Comparison of ENCODE assay signal across 9 cellular contexts in genomic region chr2:96064760-96065159, GRCh38. TPM values are rescaled to one million over a fixed set of nuclear protein-coding genes. Genes with fewer than 3 reads are reported as not detected.
DNase-seq lines count a peak whose midpoint lies in the region; ATAC-seq, FAIRE-seq and TF ChIP-seq lines count a peak whose summit lies in the region.
"Not testable (repeated sequence)": the region's sequence is repeated elsewhere in the genome, so short reads cannot be mapped to it uniquely, and the experiment has no call there.
"Had no signal": no experiment of that assay in that cellular context is flagged by ENCODE, and none has a peak within 500 bp of the region (broad histone marks: within the 10 kb centered on the region; RNA-seq: fewer than 3 reads in every experiment).

No MANE protein-coding gene starts in this region.

- not testable (repeated sequence) for H4K91ac ChIP-seq in H1 (replicated peaks; ENCODE audit: insufficient read length, low read length)

- SMC1A ChIA-PET in GM12878 (lab: Charles Lee; ENCODE audit: uncharacterized antibody, unreplicated experiment): not testable (repeated sequence)

- not testable (repeated sequence) for BruUV-seq in GM12878 (replicated peaks; lab: Mats Ljungman, UMichigan)

- not testable (repeated sequence) for DNase-seq in GM12878 (ENCODE audit: low read depth, low spot score); H1 (ENCODE audit: low read depth in 1 of 2, low spot score in 2 of 2)
- DNase-seq in lung (ENCODE audit: low spot score): peak; percentile 9

- CTCF ChIA-PET in HEK293 (lab: Yijun Ruan, JAX): not testable (repeated sequence)
- CTCF ChIA-PET in GM12878 (lab: Yijun Ruan, JAX): interaction anchor here (1.1 kb wide), 1 partner anchor 51 kb away, joined by 3 read pairs; the partner anchor contains the start of gene ADRA2B
- CTCF ChIA-PET in H1 (lab: Charles Lee; ENCODE audit: partially characterized antibody): interaction anchor here (1.0 to 1.4 kb wide), 4 partner anchors 75 to 1636 kb away, joined by 3 to 6 read pairs (median 4); no protein-coding TSS in a partner anchor

- not testable (repeated sequence) for TF ChIP-seq CTCF in HEK293 (tag by site-specific recombination; IDR thresholded peaks at IDR 0.05); GM12878 (IDR thresholded peaks at IDR 0.05 in 2 of 3, conservative IDR thresholded peaks at IDR 0.05 in 1 of 3; ENCODE audit: control insufficient read depth in 2 of 3, extremely low read depth in 1 of 3, insufficient read depth in 1 of 3, low read depth in 3 of 3, low read length in 3 of 3); H1 (IDR thresholded peaks at IDR 0.05; ENCODE audit: control extremely low read depth in 1 of 3, insufficient read depth in 1 of 3, low read depth in 1 of 3, low read length in 3 of 3); lung (IDR thresholded peaks at IDR 0.05; ENCODE audit: control extremely low read depth, extremely low read depth)

- not testable (repeated sequence) for H2BK20ac ChIP-seq in H1 (ENCODE audit: low read length)

- not testable (repeated sequence) for H2BK15ac ChIP-seq in H1 (ENCODE audit: low read length)

- ATAC-seq in GM12878; lung (ENCODE audit: insufficient read depth, low FRiP score): not testable (repeated sequence)

- H2AFZ ChIP-seq in GM12878 (ENCODE audit: control insufficient read depth, low read depth, low read length); H1 (ENCODE audit: low read length): not testable (repeated sequence)

- not testable (repeated sequence) for H3K14ac ChIP-seq in H1 (ENCODE audit: insufficient read length)

- H3K9ac ChIP-seq in GM12878 (ENCODE audit: control insufficient read depth, insufficient read depth, low read length); H1 (replicated peaks in 1 of 4; ENCODE audit: extremely low read depth in 1 of 4, low read depth in 3 of 4, low read length in 3 of 4): not testable (repeated sequence)

- not testable (repeated sequence) for TF ChIP-seq EP300 in GM12878 (IDR thresholded peaks at IDR 0.05; ENCODE audit: borderline replicate concordance in 1 of 2, control insufficient read depth in 1 of 2, low read depth in 2 of 2, low read length in 2 of 2); H1 (IDR thresholded peaks at IDR 0.05; ENCODE audit: borderline replicate concordance in 1 of 2, low read depth in 2 of 2, low read length in 2 of 2)

- not testable (repeated sequence) for TF ChIP-seq POLR2A in GM12878 (IDR thresholded peaks at IDR 0.05; ENCODE audit: low read depth, low read length); H1 (IDR thresholded peaks at IDR 0.05; ENCODE audit: control extremely low read depth in 1 of 2, low read depth in 2 of 2, low read length in 2 of 2)

- H3K56ac ChIP-seq in H1 (replicated peaks; ENCODE audit: insufficient read length, low read depth, low read length): peak overlapping the region; percentile 87

- POLR2A ChIA-PET in HEK293 (lab: Yijun Ruan, JAX); GM12878 (lab: Charles Lee): not testable (repeated sequence)
- POLR2A ChIA-PET in H1 (lab: Charles Lee; ENCODE audit: partially characterized antibody): interaction anchor here (1.0 kb wide), 1 partner anchor 33 kb away, joined by 3 read pairs; no protein-coding TSS in a partner anchor

- not testable (repeated sequence) for H3K4me1 ChIP-seq in HEK293 (ENCODE audit: control insufficient read depth, insufficient read depth, low read length); GM12878 (ENCODE audit: control insufficient read depth, insufficient read depth, low read length); H1 (replicated peaks in 1 of 4; ENCODE audit: control insufficient read depth in 3 of 4, insufficient read depth in 4 of 4, low read length in 3 of 4); lung (ENCODE audit: control insufficient read depth in 2 of 2, insufficient read depth in 2 of 2, low read length in 2 of 2)

- H3K23ac ChIP-seq in H1 (ENCODE audit: insufficient read length): not testable (repeated sequence)

- H3K79me1 ChIP-seq in H1 (ENCODE audit: low read depth, low read length): not testable (repeated sequence)

- H3K27me3 ChIP-seq in GM12878 (replicated peaks in 1 of 2; ENCODE audit: control insufficient read depth in 2 of 2, insufficient read depth in 2 of 2, low read length in 1 of 2); H1 (replicated peaks in 1 of 4; ENCODE audit: control insufficient read depth in 3 of 4, extremely low read depth in 1 of 4, insufficient read depth in 3 of 4, low read length in 3 of 4); lung (ENCODE audit: control insufficient read depth, insufficient read depth): not testable (repeated sequence)

- H3K79me2 ChIP-seq in GM12878 (ENCODE audit: control insufficient read depth, insufficient read depth, low read length); H1 (ENCODE audit: control insufficient read depth in 1 of 2, insufficient read depth in 2 of 2, low read length in 2 of 2): not testable (repeated sequence)

- not testable (repeated sequence) for H3K9me3 ChIP-seq in HEK293 (ENCODE audit: control insufficient read depth, insufficient read depth, low read depth, low read length); GM12878 (replicated peaks; ENCODE audit: control insufficient read depth, insufficient read depth, low read length); H1 (ENCODE audit: insufficient read depth in 2 of 2, low read depth in 1 of 2, low read length in 1 of 2); lung (ENCODE audit: control insufficient read depth in 2 of 2, insufficient read depth in 1 of 2, low read length in 1 of 2)

- H4K20me1 ChIP-seq in GM12878 (ENCODE audit: control insufficient read depth, insufficient read depth); H1 (replicated peaks in 1 of 2; ENCODE audit: control insufficient read depth in 1 of 2, insufficient read depth in 2 of 2, low read length in 2 of 2): not testable (repeated sequence)

- not testable (repeated sequence) for H3K4ac ChIP-seq in H1 (replicated peaks; ENCODE audit: insufficient read length, low read depth, low read length)

- not testable (repeated sequence) for H2BK12ac ChIP-seq in H1 (ENCODE audit: low read depth, low read length)

- H4K8ac ChIP-seq in H1 (ENCODE audit: extremely low read depth, insufficient read depth, low read length): not testable (repeated sequence)

- RAD21 ChIA-PET in GM12878 (lab: Charles Lee; ENCODE audit: unreplicated experiment): interaction anchor here (1.0 to 1.3 kb wide), 2 partner anchors 110 to 1599 kb away, joined by 3 read pairs; partner anchors contain the start of gene ACTR1B

- not testable (repeated sequence) for H3K4me2 ChIP-seq in GM12878 (ENCODE audit: control insufficient read depth, insufficient read depth); H1 (ENCODE audit: insufficient read depth in 1 of 2, low read depth in 2 of 2, low read length in 2 of 2)

- not testable (repeated sequence) for TF ChIP-seq RAD21 in GM12878 (IDR thresholded peaks at IDR 0.05; ENCODE audit: insufficient read depth, low read depth, low read length); H1 (IDR thresholded peaks at IDR 0.05 in 1 of 2, conservative IDR thresholded peaks at IDR 0.05 in 1 of 2; ENCODE audit: low read depth in 2 of 2, low read length in 2 of 2)

- not testable (repeated sequence) for H3K18ac ChIP-seq in H1 (ENCODE audit: extremely low read depth, low read length)

- H2AK5ac ChIP-seq in H1 (ENCODE audit: low read depth, low read length): not testable (repeated sequence)

- H3K23me2 ChIP-seq in H1 (ENCODE audit: low read depth, low read length): not testable (repeated sequence)

- H3K27ac ChIP-seq in HEK293 (ENCODE audit: extremely low read depth, low read depth, low read length); GM12878 (ENCODE audit: control insufficient read depth, insufficient read depth); H1 (ENCODE audit: low read depth, low read length); lung (ENCODE audit: low read depth in 1 of 2, low read length in 1 of 2): not testable (repeated sequence)

- not testable (repeated sequence) for H3K36me3 ChIP-seq in HEK293 (ENCODE audit: control insufficient read depth in 2 of 2, insufficient read depth in 1 of 2, low read length in 2 of 2); GM12878 (ENCODE audit: control insufficient read depth in 2 of 2, insufficient read depth in 2 of 2, low read length in 1 of 2); H1 (ENCODE audit: control insufficient read depth in 2 of 4, insufficient read depth in 4 of 4, low read length in 3 of 4); lung (ENCODE audit: control insufficient read depth in 2 of 2, insufficient read depth in 2 of 2, low read length in 2 of 2)

- not testable (repeated sequence) for H3K4me3 ChIP-seq in HEK293 (ENCODE audit: low read depth, low read length); GM12878; H1 (ENCODE audit: extremely low read depth in 1 of 4, insufficient read depth in 2 of 4, low read depth in 3 of 4, low read length in 4 of 4); lung

- intact Hi-C loops in GM12878 (cut with micrococcal nuclease; ENCODE audit: unreplicated experiment): not testable (repeated sequence)

- H2BK5ac ChIP-seq in H1 (ENCODE audit: low read depth, low read length): not testable (repeated sequence)

- in situ Hi-C loops in GM12878 (cut with MboI): loop anchor here (10.0 to 25.0 kb wide), 5 partner anchors 1530 to 1948 kb away; partner anchors contain the start of genes ACTR1B and C2orf92

- not testable (repeated sequence) for FAIRE-seq in GM12878 (lab: Jason Lieb, UNC); H1 (lab: Jason Lieb, UNC)

- not testable (repeated sequence) for H2BK120ac ChIP-seq in H1 (replicated peaks; ENCODE audit: low read depth, low read length)

- not testable (repeated sequence) for H4K5ac ChIP-seq in H1 (ENCODE audit: insufficient read length, low read depth, low read length)

RNA-seq across cellular contexts. Expression of gene GPAT2, which starts 30.0 kb away (rescaled TPM):
- not detected in 2 replicates for total RNA-seq in GM12878 (2013; cell fraction: nucleolus; rRNA removed)
- total RNA-seq in GM12878 (2014; rRNA removed) (not detected in 2 replicates), GM12878 (2014; rRNA removed; fragmentation: Illumina TruSeq; extraction: Trizol) (not detected in 2 replicates), GM12878 (2021) (not detected in 2 replicates), lung (1 to 10 TPM; 1.2 to 4.4 TPM)
- not detected for polyA plus RNA-seq in GM12878 (2011; ENCODE audit: low read depth)
- polyA plus RNA-seq in GM12878 (2011; rRNA removed) (not detected in 2 replicates), GM12878 (2014; fragmentation: Illumina TruSeq; extraction: Trizol) (not detected in 2 replicates), GM12878 (2014; fragmentation: Nextera tagmentation; extraction: Ambion mirVana) (not detected), GM12878 (2014; rRNA removed) (not detected in 2 replicates), GM12878 (2016; fragmentation: Nextera tagmentation; extraction: Ambion mirVana) (under 1 TPM; 0.04 to 0.05 TPM), H1 (2011; rRNA removed) (0.26 and 0.69 TPM in 2 replicates), lung (1 to 10 TPM; 5.2 to 6.2 TPM)
- polyA plus RNA-seq in GM12878 (2011; cell fraction: cytosol; rRNA removed): not detected in 2 replicates
- 0.01 TPM in 1 of 2 replicates, not detected in the other for polyA plus RNA-seq in GM12878 (2011; cell fraction: nucleus; rRNA removed)
- 0.16 TPM in 1 of 2 replicates, not detected in the other for polyA plus RNA-seq in GM12878 (2012)
- not detected in 2 replicates for polyA minus RNA-seq in GM12878 (2011; rRNA and poly(A)+ RNA removed)
- not detected in 2 replicates for polyA minus RNA-seq in GM12878 (2011; cell fraction: cytosol; rRNA and poly(A)+ RNA removed)
- not detected in 2 replicates for polyA minus RNA-seq in GM12878 (2011; cell fraction: nucleus; rRNA and poly(A)+ RNA removed)
- 0.63 and 1.0 TPM in 2 replicates for total RNA-seq in H1 (2021; fragmentation: NEBNext Ultra II Directional; extraction: Animal tissue kit (Norgen Biotek cat#: 25700))
- 0.44 TPM for polyA plus RNA-seq in H1 (2011; cell fraction: cytosol; rRNA removed)
- polyA plus RNA-seq in H1 (2011; cell fraction: nucleus; rRNA removed): 2.2 TPM
- 0.28 to 0.81 TPM (median 0.46 TPM) in 4 replicates for polyA plus RNA-seq in H1 (2012, experiment 1 of 2)
- 0.46 TPM for polyA plus RNA-seq in H1 (2012, experiment 2 of 2)
- 0.51 TPM for polyA plus RNA-seq in H1 (2013, experiment 1 of 2)
- polyA plus RNA-seq in H1 (2013, experiment 2 of 2): 0.42 TPM
- 0.10 and 0.66 TPM in 2 replicates for polyA minus RNA-seq in H1 (2011; rRNA and poly(A)+ RNA removed)
- polyA minus RNA-seq in H1 (2011; cell fraction: cytosol; rRNA and poly(A)+ RNA removed): 1.3 TPM
- 0.80 TPM for polyA minus RNA-seq in H1 (2011; cell fraction: nucleus; rRNA and poly(A)+ RNA removed)
- total RNA-seq: A172, Caco-2, Calu3 had no signal
- polyA plus RNA-seq: A549 had no signal

RNA-seq across cellular contexts. Expression of gene ADRA2B, which starts 51.6 kb away (rescaled TPM):
- 0.31 TPM in 1 of 2 replicates, not detected in the other for total RNA-seq in GM12878 (2013; cell fraction: nucleolus; rRNA removed)
- 0.05 TPM in 1 of 2 replicates, not detected in the other for total RNA-seq in GM12878 (2014; rRNA removed)
- total RNA-seq in GM12878 (2014; rRNA removed; fragmentation: Illumina TruSeq; extraction: Trizol): 0.05 TPM in 1 of 2 replicates, not detected in the other
- 0.10 TPM in 1 of 2 replicates, not detected in the other for total RNA-seq in GM12878 (2021)
- polyA plus RNA-seq in GM12878 (2011; ENCODE audit: low read depth): not detected
- not detected in 2 replicates for polyA plus RNA-seq in GM12878 (2011; rRNA removed)
- polyA plus RNA-seq in GM12878 (2011; cell fraction: cytosol; rRNA removed): not detected in 2 replicates
- polyA plus RNA-seq in GM12878 (2011; cell fraction: nucleus; rRNA removed): 0.79 and 0.84 TPM in 2 replicates
- polyA plus RNA-seq in GM12878 (2012): 0.16 and 0.22 TPM in 2 replicates
- polyA plus RNA-seq in GM12878 (2014; fragmentation: Illumina TruSeq; extraction: Trizol): 0.01 TPM in 1 of 2 replicates, not detected in the other
- polyA plus RNA-seq in GM12878 (2014; fragmentation: Nextera tagmentation; extraction: Ambion mirVana): under 1 TPM in 1 of 2 experiments, not detected in 1; 0.03 TPM
- 0.05 and 0.09 TPM in 2 replicates for polyA plus RNA-seq in GM12878 (2014; rRNA removed)
- polyA plus RNA-seq in GM12878 (2016; fragmentation: Nextera tagmentation; extraction: Ambion mirVana): not detected
- polyA minus RNA-seq in GM12878 (2011; rRNA and poly(A)+ RNA removed): not detected in 2 replicates
- not detected in 2 replicates for polyA minus RNA-seq in GM12878 (2011; cell fraction: cytosol; rRNA and poly(A)+ RNA removed)
- polyA minus RNA-seq in GM12878 (2011; cell fraction: nucleus; rRNA and poly(A)+ RNA removed): 0.10 TPM in 1 of 2 replicates, not detected in the other
- total RNA-seq in H1 (2021; fragmentation: NEBNext Ultra II Directional; extraction: Animal tissue kit (Norgen Biotek cat#: 25700)): 6.5 and 6.6 TPM in 2 replicates
- 5.8 and 8.3 TPM in 2 replicates for polyA plus RNA-seq in H1 (2011; rRNA removed)
- 6.6 TPM for polyA plus RNA-seq in H1 (2011; cell fraction: cytosol; rRNA removed)
- polyA plus RNA-seq in H1 (2011; cell fraction: nucleus; rRNA removed): 14.4 TPM
- polyA plus RNA-seq in H1 (2012, experiment 1 of 2): 3.3 to 6.4 TPM (median 5.3 TPM) in 4 replicates
- polyA plus RNA-seq in H1 (2012, experiment 2 of 2): 4.8 TPM
- 3.7 TPM for polyA plus RNA-seq in H1 (2013, experiment 1 of 2)
- polyA plus RNA-seq in H1 (2013, experiment 2 of 2): 4.0 TPM
- 4.4 and 4.9 TPM in 2 replicates for polyA minus RNA-seq in H1 (2011; rRNA and poly(A)+ RNA removed)
- polyA minus RNA-seq in H1 (2011; cell fraction: cytosol; rRNA and poly(A)+ RNA removed): 6.7 TPM
- 6.8 TPM for polyA minus RNA-seq in H1 (2011; cell fraction: nucleus; rRNA and poly(A)+ RNA removed)
- total RNA-seq in lung: under 1 TPM; 0.21 to 0.88 TPM
- under 1 TPM; 0.25 to 0.31 TPM for polyA plus RNA-seq in lung
- total RNA-seq: A172, Calu3 had no signal
- polyA plus RNA-seq: BJ had no signal
